Comparison of ENCODE assay signal across 8 cellular contexts in genomic region chr9:133122167-133122550, GRCh38. TPM values are rescaled to one million over a fixed set of nuclear protein-coding genes. Genes with fewer than 3 reads are reported as not detected.
A peak's percentile ranks its signal among the peaks of the same experiment; 100 is the strongest.
DNase-seq lines count a peak whose midpoint lies in the region; ATAC-seq, FAIRE-seq and TF ChIP-seq lines count a peak whose summit lies in the region.

No MANE protein-coding gene starts in this region.

- FAIRE-seq in small intestine (lab: Jason Lieb, UNC): no peak

- H3K27me3 ChIP-seq in GM23338 (ENCODE audit: insufficient read depth) (peaks cover 38% of the 10 kb centered on the region; the same call in 1 of the 2 replicates), small intestine (ENCODE audit: control insufficient read depth in 2 of 2, insufficient read depth in 2 of 2, low read length in 2 of 2) (no peaks in the 10 kb centered on the region)

- WGBS in small intestine, 3 donors: 84 to 91% (median 90%) methylated on average over 5 of the region's 5 CpGs

- no peak overlapping the region for H3K27ac ChIP-seq in GM23338 (ENCODE audit: low read depth)
- peak overlapping the region; percentile 90 to 94 for H3K27ac ChIP-seq in small intestine (ENCODE audit: low read depth in 1 of 2, low read length in 1 of 2)

- no peaks in the 10 kb centered on the region for H3K36me3 Mint-ChIP-seq in GM23338 (ENCODE audit: low read depth)
- peaks cover 13% of the 10 kb centered on the region for H3K36me3 Mint-ChIP-seq in activated T-helper 1 cell treated with anti-CD3 and anti-CD28 coated beads, Interleukin-12 subunit alpha, Interleukin-12 subunit beta, Interleukin-2, Interleukin-4 antibody, amounts not matched to agents 30 ng/mL and 10 ng/mL and 1 ng/mL, durations not matched to agents 14 hours and 24 hours and 36 hours (ENCODE audit: low read depth)
- H3K36me3 Mint-ChIP-seq in immature natural killer cell: peaks cover 0 to 5% (median 0%) of the 10 kb centered on the region in 3 donors

- H3K4me1 ChIP-seq in GM23338 (ENCODE audit: insufficient read depth) (no peaks in the 10 kb centered on the region; the same call in 1 of the 2 replicates), small intestine (ENCODE audit: control insufficient read depth in 2 of 2, insufficient read depth in 1 of 2, low read depth in 1 of 2, low read length in 1 of 2) (peaks cover 19 to 21% of the 10 kb centered on the region in 2 donors)

- no peak for TF ChIP-seq CTCF in GM23338 (conservative IDR thresholded peaks at IDR 0.05; ENCODE audit: low read depth in 2 of 2)

- no peak overlapping the region for H3K4me2 ChIP-seq in GM23338

- ATAC-seq in GM23338 (no peak), HG02610 (IDR thresholded peaks at IDR 0.05; ENCODE audit: unreplicated experiment) (no peak)

- H3K9me2 ChIP-seq in GM23338 (ENCODE audit: insufficient read depth): no peaks in the 10 kb centered on the region

- H3K27me3 Mint-ChIP-seq in GM23338 (ENCODE audit: insufficient read depth, low read depth, poor library complexity): peaks cover 48% of the 10 kb centered on the region
- no peaks in the 10 kb centered on the region for H3K27me3 Mint-ChIP-seq in activated T-helper 1 cell treated with anti-CD3 and anti-CD28 coated beads, Interleukin-12 subunit alpha, Interleukin-12 subunit beta, Interleukin-2, Interleukin-4 antibody, amounts not matched to agents 30 ng/mL and 10 ng/mL and 1 ng/mL, durations not matched to agents 14 hours and 24 hours and 36 hours (ENCODE audit: insufficient read depth)
- peaks cover 6 to 26% (median 10%) of the 10 kb centered on the region in 3 donors for H3K27me3 Mint-ChIP-seq in immature natural killer cell (ENCODE audit: low read depth in 3 of 3)

- H3K9me3 Mint-ChIP-seq in GM23338 (no peaks in the 10 kb centered on the region; the same call in 2 of the 3 replicates), immature natural killer cell (peaks cover 0 to 2% (median 0%) of the 10 kb centered on the region in 6 donors)
- H3K9me3 Mint-ChIP-seq in activated T-helper 1 cell treated with anti-CD3 and anti-CD28 coated beads, Interleukin-12 subunit alpha, Interleukin-12 subunit beta, Interleukin-2, Interleukin-4 antibody, amounts not matched to agents 30 ng/mL and 10 ng/mL and 1 ng/mL, durations not matched to agents 14 hours and 24 hours and 36 hours: no peaks in the 10 kb centered on the region

- H3K4me1 Mint-ChIP-seq in GM23338 (peaks cover 16% of the 10 kb centered on the region), immature natural killer cell (peaks cover 87 to 90% of the 10 kb centered on the region in 2 donors)
- peaks cover 61% of the 10 kb centered on the region for H3K4me1 Mint-ChIP-seq in activated T-helper 1 cell treated with anti-CD3 and anti-CD28 coated beads, Interleukin-12 subunit alpha, Interleukin-12 subunit beta, Interleukin-2, Interleukin-4 antibody, amounts not matched to agents 30 ng/mL and 10 ng/mL and 1 ng/mL, durations not matched to agents 14 hours and 24 hours and 36 hours (ENCODE audit: low read depth)

- H3K36me3 ChIP-seq in GM23338 (ENCODE audit: insufficient read depth): no peaks in the 10 kb centered on the region
- H3K36me3 ChIP-seq in small intestine (ENCODE audit: control insufficient read depth in 2 of 2, insufficient read depth in 2 of 2, low read length in 2 of 2): no peaks in the 10 kb centered on the region

- H3K4me3 Mint-ChIP-seq in GM23338: 0 out of 3 replicates have a peak overlapping the region, but pooled peaks have one; percentile 46
- peak overlapping the region; percentile 69 for H3K4me3 Mint-ChIP-seq in activated T-helper 1 cell treated with anti-CD3 and anti-CD28 coated beads, Interleukin-12 subunit alpha, Interleukin-12 subunit beta, Interleukin-2, Interleukin-4 antibody, amounts not matched to agents 30 ng/mL and 10 ng/mL and 1 ng/mL, durations not matched to agents 14 hours and 24 hours and 36 hours
- peak overlapping the region; percentile 57 to 74 (median 65) for H3K4me3 Mint-ChIP-seq in immature natural killer cell

- H3K27ac Mint-ChIP-seq in GM23338 (no peak overlapping the region), immature natural killer cell (peak overlapping the region; percentile 92 to 100 (median 100))
- H3K27ac Mint-ChIP-seq in activated T-helper 1 cell treated with anti-CD3 and anti-CD28 coated beads, Interleukin-12 subunit alpha, Interleukin-12 subunit beta, Interleukin-2, Interleukin-4 antibody, amounts not matched to agents 30 ng/mL and 10 ng/mL and 1 ng/mL, durations not matched to agents 14 hours and 24 hours and 36 hours: peak overlapping the region; percentile 94

- intact Hi-C loops in activated T-helper 1 cell treated with anti-CD3 and anti-CD28 coated beads, Interleukin-12 subunit alpha, Interleukin-12 subunit beta, Interleukin-2, Interleukin-4 antibody, amounts not matched to agents 30 ng/mL and 10 ng/mL and 1 ng/mL, durations not matched to agents 14 hours and 24 hours and 36 hours (cut with micrococcal nuclease): no loop called here

- peaks cover 4% of the 10 kb centered on the region; the same call in 1 of the 2 replicates for H4K20me1 ChIP-seq in GM23338 (replicated peaks; ENCODE audit: insufficient read depth)

- DNase-seq in GM23338 (ENCODE audit: low spot score): no peak
- no peak for DNase-seq in activated T-helper 1 cell treated with anti-CD3 and anti-CD28 coated beads, Interleukin-12 subunit alpha, Interleukin-12 subunit beta, Interleukin-2, Interleukin-4 antibody, amounts not matched to agents 30 ng/mL and 10 ng/mL and 1 ng/mL, durations not matched to agents 14 hours and 24 hours and 36 hours (ENCODE audit: low spot score)
- DNase-seq in immature natural killer cell: no peak
- no peak for DNase-seq in small intestine
- no peak for DNase-seq in NCI-H187 treated with DMSO at 0.1 percent for 48 hours (lab: John Stamatoyannopoulos, UW)
- no peak for DNase-seq in NCI-H510A treated with DMSO at 0.1 percent for 48 hours (lab: John Stamatoyannopoulos, UW)
- DNase-seq in NCI-H1092 (lab: John Stamatoyannopoulos, UW): no peak

- no peak overlapping the region for H2AFZ ChIP-seq in GM23338

- H3K4me3 ChIP-seq in GM23338 (no peak overlapping the region), small intestine (ENCODE audit: low read depth in 1 of 2, low read length in 2 of 2) (no peak overlapping the region)

- H3F3A ChIP-seq in GM23338 (replicated peaks; ENCODE audit: low read depth): 0 out of 2 replicates have a peak, but pooled peaks cover 2% of the 10 kb centered on the region

- no peaks in the 10 kb centered on the region for H3K9me3 ChIP-seq in small intestine (ENCODE audit: control insufficient read depth, low read depth)

- H3K79me2 ChIP-seq in GM23338 (replicated peaks; ENCODE audit: insufficient read depth): no peaks in the 10 kb centered on the region

TF ChIP-seq in GM23338, 12 proteins besides CTCF, POLR2A, EP300 and RAD21 (continues in another document):
- no peak for TF ChIP-seq EZH2phosphoT487 (IDR thresholded peaks at IDR 0.05; ENCODE audit: unreplicated experiment)
- TF ChIP-seq ETS1 (IDR thresholded peaks at IDR 0.05): no peak
- TF ChIP-seq STAT1 (IDR thresholded peaks at IDR 0.05; ENCODE audit: unreplicated experiment): no peak
- TF ChIP-seq NANOG (IDR thresholded peaks at IDR 0.05; ENCODE audit: borderline replicate concordance): no peak
- no peak for TF ChIP-seq EZH2 (IDR thresholded peaks at IDR 0.05; ENCODE audit: low read depth, unreplicated experiment)
- TF ChIP-seq ZNF331 (CRISPR knock-in tag; IDR thresholded peaks at IDR 0.05; ENCODE audit: low read depth): no peak
- TF ChIP-seq JUNB (IDR thresholded peaks at IDR 0.05; ENCODE audit: unreplicated experiment): no peak
- no peak for TF ChIP-seq POLR2AphosphoS5 (IDR thresholded peaks at IDR 0.05; ENCODE audit: low read depth)

RNA-seq across cellular contexts. Expression of gene RALGDS, which starts 1.1 kb away (rescaled TPM):
- 15.5 and 20.3 TPM in 2 replicates for total RNA-seq in GM23338 (2014; rRNA removed; shearing (Covaris generic))
- polyA plus RNA-seq in GM23338 (2016; fragmentation: Nextera tagmentation; extraction: Ambion mirVana): 6.1 and 8.6 TPM in 2 replicates
- 88.7 and 94.4 TPM in 2 replicates for total RNA-seq in activated T-helper 1 cell treated with anti-CD3 and anti-CD28 coated beads, Interleukin-12 subunit alpha, Interleukin-12 subunit beta, Interleukin-2, Interleukin-4 antibody, amounts not matched to agents 30 ng/mL and 10 ng/mL and 1 ng/mL, durations not matched to agents 14 hours and 24 hours and 36 hours
- polyA plus RNA-seq in immature natural killer cell: 10 to 100 TPM; 31.2 to 68.8 (median 31.6) TPM
- 10 to 100 TPM; 33.0 to 49.0 (median 36.4) TPM for polyA plus RNA-seq in small intestine

RNA-seq across cellular contexts. Expression of gene GBGT1, which starts 41.6 kb away (rescaled TPM):
- 15.7 and 22.4 TPM in 2 replicates for total RNA-seq in GM23338 (2014; rRNA removed; shearing (Covaris generic))
- polyA plus RNA-seq in GM23338 (2016; fragmentation: Nextera tagmentation; extraction: Ambion mirVana): 3.7 and 4.9 TPM in 2 replicates
- total RNA-seq in activated T-helper 1 cell treated with anti-CD3 and anti-CD28 coated beads, Interleukin-12 subunit alpha, Interleukin-12 subunit beta, Interleukin-2, Interleukin-4 antibody, amounts not matched to agents 30 ng/mL and 10 ng/mL and 1 ng/mL, durations not matched to agents 14 hours and 24 hours and 36 hours: 8.6 and 9.4 TPM in 2 replicates
- polyA plus RNA-seq in immature natural killer cell: not detected
- 1 to 10 TPM in 2 of 3 donors, under 1 TPM in 1; 0.45 to 7.6 (median 6.2) TPM for polyA plus RNA-seq in small intestine
